In the genomic region with DNA sequence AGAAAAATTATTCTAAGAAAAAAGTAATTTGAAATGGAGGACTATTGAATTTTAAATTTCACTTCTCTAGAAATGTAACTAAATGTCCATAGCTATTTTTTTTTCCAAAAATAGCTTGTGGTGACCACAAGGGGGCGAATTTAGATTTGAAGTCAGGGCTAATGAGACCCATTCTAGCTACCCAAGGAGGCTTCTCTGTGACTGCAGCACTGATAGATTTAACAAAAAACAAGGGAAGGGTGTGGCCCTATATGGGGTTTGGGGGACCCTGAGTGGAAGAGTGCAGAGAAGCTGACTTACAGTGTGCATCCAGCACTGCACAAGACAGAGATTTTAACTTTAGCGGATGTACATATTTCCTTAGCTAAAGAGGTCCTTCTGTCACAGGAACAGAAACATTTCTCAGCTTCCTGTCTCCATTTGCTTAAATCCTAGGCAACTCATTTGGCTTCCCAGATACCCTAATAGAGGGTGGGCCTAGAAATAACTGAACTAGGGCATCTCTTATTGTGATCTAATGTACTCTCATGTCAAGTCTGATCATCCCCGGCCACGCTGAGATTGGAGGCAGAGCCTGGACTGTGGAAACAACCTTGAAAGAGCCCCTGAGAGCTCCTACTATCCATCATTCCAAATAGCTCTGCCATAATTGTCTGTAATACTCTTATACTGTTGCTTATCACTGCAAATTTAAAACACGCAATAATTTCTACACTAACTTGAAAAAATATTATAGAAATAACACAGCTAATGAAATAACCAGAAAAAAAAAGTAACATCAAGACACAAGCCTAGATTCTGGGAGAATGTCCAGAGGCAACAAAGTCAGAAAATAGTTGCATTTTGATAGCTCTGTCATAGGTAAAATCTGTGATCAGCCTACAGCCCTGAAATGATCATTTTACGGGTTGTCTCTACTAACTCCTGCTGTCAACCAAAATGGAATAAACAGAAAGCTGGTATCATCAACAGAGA, we compare ENCODE assay signal across 8 cellular contexts.
A peak's percentile ranks its signal among the peaks of the same experiment; 100 is the strongest.
DNase-seq lines count a peak whose midpoint lies in the region; ATAC-seq, FAIRE-seq and TF ChIP-seq lines count a peak whose summit lies in the region.

No MANE protein-coding gene starts in this region.

- H3K27ac ChIP-seq in dorsolateral prefrontal cortex (no peak overlapping the region), suprapubic skin (no peak overlapping the region)

- H3K4me3 ChIP-seq in GM12864 (ENCODE audit: low read depth, low read length) (no peak overlapping the region), dorsolateral prefrontal cortex (no peak overlapping the region), suprapubic skin (no peak overlapping the region)

- no peaks in the 10 kb centered on the region for H3K4me1 ChIP-seq in suprapubic skin

- peak; percentile 77 for ATAC-seq in HG03175 (IDR thresholded peaks at IDR 0.05; ENCODE audit: unreplicated experiment)

- WGBS in suprapubic skin = 69% methylated on average over 6 of the region's 6 CpGs

- H3K9me3 ChIP-seq in suprapubic skin = no peaks in the 10 kb centered on the region

- peak; percentile 95 for FAIRE-seq in A204.1 (lab: Jason Lieb, UNC)

- DNase-seq in GM12864 (ENCODE audit: low read depth) = peak; percentile 3
- DNase-seq in NOMO-1 treated with dmso at 0.1 percent for 144 hours (lab: John Stamatoyannopoulos, UW; ENCODE audit: unreplicated experiment) = peak; percentile 33
- no peak for DNase-seq in dorsolateral prefrontal cortex
- peak; percentile 13 for DNase-seq in non-pigmented ciliary epithelial cell (ENCODE audit: low read depth)
- no peak for DNase-seq in ureter (ENCODE audit: low spot score)
- no peak for DNase-seq in suprapubic skin (ENCODE audit: low spot score in 2 of 2)

- intact Hi-C loops in dorsolateral prefrontal cortex (cut with DNase I) = no loop called here

- TF ChIP-seq EP300 in suprapubic skin (IDR thresholded peaks at IDR 0.05) = no peak

- no peak for TF ChIP-seq POLR2A in suprapubic skin (IDR thresholded peaks at IDR 0.05)

- H3K27me3 ChIP-seq in dorsolateral prefrontal cortex (no peaks in the 10 kb centered on the region), suprapubic skin (no peaks in the 10 kb centered on the region)

- no peaks in the 10 kb centered on the region for H3K36me3 ChIP-seq in suprapubic skin

- TF ChIP-seq CTCF in GM12864 (IDR thresholded peaks at IDR 0.05; ENCODE audit: low read depth, low read length, missing control alignments) = peak; percentile 45
- TF ChIP-seq CTCF in dorsolateral prefrontal cortex (IDR thresholded peaks at IDR 0.05 in 54 of 56, conservative IDR thresholded peaks at IDR 0.05 in 2 of 56; ENCODE audit: low read depth in 1 of 56, partially characterized antibody in 56 of 56) = peak; percentile 31 to 78 (median 65)
- TF ChIP-seq CTCF in suprapubic skin (IDR thresholded peaks at IDR 0.05) = peak in 1 of 2 donors; percentile 35

Comparison
In these comparisons a context has a peak if more than half of its experiments do, and no peak if none do; other contexts are left out.
1. DNase-seq: peak in GM12864 (single experiment), NOMO-1 treated with dmso at 0.1 percent for 144 hours (single experiment) and non-pigmented ciliary epithelial cell (single experiment); none in dorsolateral prefrontal cortex (0 of 10), ureter (single experiment) and suprapubic skin (0 of 2).